Comparison of ENCODE assay signal across 23 cellular contexts in genomic region chr22:45490836-45491235, GRCh38. TPM values are rescaled to one million over a fixed set of nuclear protein-coding genes. Genes with fewer than 3 reads are reported as not detected.
"Had no signal": no experiment of that assay in that cellular context is flagged by ENCODE, and none has a peak within 500 bp of the region (broad histone marks: within the 10 kb centered on the region; RNA-seq: fewer than 3 reads in every experiment).

No MANE protein-coding gene starts in this region.

- H3K27ac ChIP-seq: brain microvascular endothelial cell, coronary artery, dorsolateral prefrontal cortex had no signal

- ATAC-seq: activated CD4-positive, alpha-beta T cell treated with anti-CD3 and anti-CD28 coated beads for 36 hours; activated T-cell treated with anti-CD3 and anti-CD28 coated beads, Interleukin-2, amount 50 U/mL, for 72 hours; effector memory CD8-positive, alpha-beta T cell; esophagus mucosa had no signal

- DNase-seq: activated CD4-positive, alpha-beta memory T cell treated with anti-CD3 and anti-CD28 coated beads for 36 hours; activated CD4-positive, alpha-beta T cell treated with anti-CD3 and anti-CD28 coated beads for 36 hours; activated CD4-positive, alpha-beta T cell treated with anti-CD3 and anti-CD28 coated beads, Interleukin-2, amount 10 ng/mL, durations not matched to agents 24 days and 14 days; activated CD4-positive, CD25-positive, alpha-beta regulatory T cell; activated CD4-positive, CD25-positive, alpha-beta regulatory T cell treated with anti-CD3 and anti-CD28 coated beads, Interleukin-2, amount 50 U/mL, for 72 hours; activated CD8-positive, alpha-beta memory T cell treated with anti-CD3 and anti-CD28 coated beads, Interleukin-2, amount 50 U/mL, for 48 hours; activated gamma-delta T cell treated with Interleukin-2 at 50 U/mL for 16 hours; activated naive CD4-positive, alpha-beta T cell treated with anti-CD3 and anti-CD28 coated beads, Interleukin-2, amount 50 U/mL, for 16 hours; activated naive CD4-positive, alpha-beta T cell treated with Interleukin-2 at 50 U/mL for 16 hours; activated T-cell treated with anti-CD3 and anti-CD28 coated beads for 4 hours; activated T-cell treated with anti-CD3 and anti-CD28 coated beads, Interleukin-2, amount 50 U/mL, for 24 hours; activated T-cell treated with anti-CD3 and anti-CD28 coated beads, Interleukin-2, amount 50 U/mL, for 72 hours; amniotic stem cell; anterior cingulate cortex; brain microvascular endothelial cell; dorsolateral prefrontal cortex; effector CD4-positive, alpha-beta T cell; effector memory CD8-positive, alpha-beta T cell; foreskin fibroblast; T-helper 2 cell had no signal

- H3K4me3 ChIP-seq: coronary artery, dorsolateral prefrontal cortex had no signal

- H3K27me3 ChIP-seq: brain microvascular endothelial cell had no signal

- H3K36me3 ChIP-seq: brain microvascular endothelial cell had no signal

RNA-seq across cellular contexts. Expression of gene FBLN1, which starts 11.8 kb away (rescaled TPM):
- total RNA-seq: activated CD4-positive, alpha-beta memory T cell treated with anti-CD3 and anti-CD28 coated beads for 36 hours; activated CD4-positive, alpha-beta T cell treated with anti-CD3 and anti-CD28 coated beads for 36 hours; activated CD4-positive, alpha-beta T cell treated with anti-CD3 and anti-CD28 coated beads, Interleukin-2, amount 10 ng/mL, durations not matched to agents 24 days and 14 days; activated T-cell treated with anti-CD3 and anti-CD28 coated beads, Interleukin-2, amount 50 U/mL, for 72 hours; T-helper 1 cell treated with Interleukin-12 subunit alpha and Interleukin-12 subunit beta and Interleukin-4 antibody, amounts not matched to agents 30 ng/mL and 1 ng/mL, for 36 hours had no signal
